10 cellular contexts compared by ENCODE assay signal in genomic region chr10:89861199-89861573, GRCh38.
DNase-seq lines count a peak whose midpoint lies in the region; ATAC-seq lines count a peak whose summit lies in the region.
"Had no signal": no experiment of that assay in that cellular context is flagged by ENCODE, and none has a peak within 500 bp of the region (broad histone marks: within the 10 kb centered on the region; RNA-seq: fewer than 3 reads in every experiment).

No MANE protein-coding gene starts in this region.

- no peaks in the 10 kb centered on the region for H3K9me3 Mint-ChIP-seq in activated T-cell treated with anti-CD3 and anti-CD28 coated beads, Interleukin-2, amount 50 U/mL, for 24 hours
- no peaks in the 10 kb centered on the region for H3K9me3 Mint-ChIP-seq in stimulated activated memory B cell treated with anti-CD40 and anti-IgM and Interleukin-4, amounts not matched to agents 10 μg/mL and 1 μg/mL and 100 μg/mL, for 72 hours

- H3K27ac ChIP-seq in SJSA1, result 0 out of 2 replicates have a peak overlapping the region, but pooled peaks have one; percentile 18
- peak overlapping the region; percentile 29 for H3K27ac ChIP-seq in effector memory CD4-positive, alpha-beta T cell (ENCODE audit: insufficient read depth, low read length, poor library complexity, severe bottlenecking)
- H3K27ac ChIP-seq: sigmoid colon, transverse colon had no signal

- no peaks in the 10 kb centered on the region for H3K36me3 ChIP-seq in SJSA1
- H3K36me3 ChIP-seq in effector memory CD4-positive, alpha-beta T cell (ENCODE audit: control insufficient read depth, insufficient read depth, low read length), result no peaks in the 10 kb centered on the region
- H3K36me3 ChIP-seq: sigmoid colon, transverse colon had no signal

- H3K4me1 Mint-ChIP-seq in activated T-cell treated with anti-CD3 and anti-CD28 coated beads, Interleukin-2, amount 50 U/mL, for 24 hours (ENCODE audit: low read depth), result peaks cover 31% of the 10 kb centered on the region
- H3K4me1 Mint-ChIP-seq in stimulated activated memory B cell treated with anti-CD40 and anti-IgM and Interleukin-4, amounts not matched to agents 10 μg/mL and 1 μg/mL and 100 μg/mL, for 72 hours, result peaks cover 18% of the 10 kb centered on the region

- peak overlapping the region; percentile 87 for H3K27ac Mint-ChIP-seq in activated T-cell treated with anti-CD3 and anti-CD28 coated beads, Interleukin-2, amount 50 U/mL, for 24 hours
- H3K27ac Mint-ChIP-seq in stimulated activated memory B cell treated with anti-CD40 and anti-IgM and Interleukin-4, amounts not matched to agents 10 μg/mL and 1 μg/mL and 100 μg/mL, for 72 hours, result peak overlapping the region; percentile 83

- no peak for ATAC-seq in stimulated activated memory B cell treated with anti-CD40 and anti-IgM and Interleukin-4, amounts not matched to agents 10 μg/mL and 1 μg/mL and 100 μg/mL, for 72 hours
- ATAC-seq in HG02623 (IDR thresholded peaks at IDR 0.05; ENCODE audit: unreplicated experiment) (no peak), GM18868 (IDR thresholded peaks at IDR 0.05; ENCODE audit: unreplicated experiment) (no peak)

- no peaks in the 10 kb centered on the region for H3K27me3 ChIP-seq in SJSA1 (replicated peaks)
- H3K27me3 ChIP-seq in effector memory CD4-positive, alpha-beta T cell (replicated peaks; ENCODE audit: control insufficient read depth, insufficient read depth, low read length, poor library complexity, severe bottlenecking), result no peaks in the 10 kb centered on the region
- H3K27me3 ChIP-seq: sigmoid colon, transverse colon had no signal

- no peaks in the 10 kb centered on the region for H3K36me3 Mint-ChIP-seq in activated T-cell treated with anti-CD3 and anti-CD28 coated beads, Interleukin-2, amount 50 U/mL, for 24 hours (ENCODE audit: low read depth)
- no peaks in the 10 kb centered on the region for H3K36me3 Mint-ChIP-seq in stimulated activated memory B cell treated with anti-CD40 and anti-IgM and Interleukin-4, amounts not matched to agents 10 μg/mL and 1 μg/mL and 100 μg/mL, for 72 hours

- no peaks in the 10 kb centered on the region for H3K27me3 Mint-ChIP-seq in activated T-cell treated with anti-CD3 and anti-CD28 coated beads, Interleukin-2, amount 50 U/mL, for 24 hours
- no peaks in the 10 kb centered on the region for H3K27me3 Mint-ChIP-seq in stimulated activated memory B cell treated with anti-CD40 and anti-IgM and Interleukin-4, amounts not matched to agents 10 μg/mL and 1 μg/mL and 100 μg/mL, for 72 hours

- H3K9me3 ChIP-seq in SJSA1 (replicated peaks), result no peaks in the 10 kb centered on the region
- H3K9me3 ChIP-seq in effector memory CD4-positive, alpha-beta T cell (ENCODE audit: control insufficient read depth, low read length), result no peaks in the 10 kb centered on the region
- H3K9me3 ChIP-seq: sigmoid colon, transverse colon had no signal

- no peak for DNase-seq in activated T-cell treated with anti-CD3 and anti-CD28 coated beads, Interleukin-2, amount 50 U/mL, for 24 hours
- DNase-seq in activated T-cell treated with anti-CD3 and anti-CD28 coated beads for 4 hours, result no peak
- no peak for DNase-seq in SJSA1 (ENCODE audit: low read depth in 1 of 2, low spot score in 2 of 2)
- DNase-seq in effector memory CD4-positive, alpha-beta T cell, result no peak
- no peak for DNase-seq in NCI-H2107 treated with DMSO at 0.1 percent for 48 hours (lab: John Stamatoyannopoulos, UW; ENCODE audit: unreplicated experiment)
- DNase-seq: sigmoid colon, transverse colon had no signal

- no peak overlapping the region for H3K4me3 Mint-ChIP-seq in activated T-cell treated with anti-CD3 and anti-CD28 coated beads, Interleukin-2, amount 50 U/mL, for 24 hours
- peak overlapping the region; percentile 32 for H3K4me3 Mint-ChIP-seq in stimulated activated memory B cell treated with anti-CD40 and anti-IgM and Interleukin-4, amounts not matched to agents 10 μg/mL and 1 μg/mL and 100 μg/mL, for 72 hours

- H3K4me3 ChIP-seq in SJSA1, result peak overlapping the region; percentile 11
- peak overlapping the region; percentile 27 for H3K4me3 ChIP-seq in effector memory CD4-positive, alpha-beta T cell (ENCODE audit: insufficient read depth, low read depth, low read length, poor library complexity, severe bottlenecking)
- H3K4me3 ChIP-seq: sigmoid colon had no signal

- H3K4me1 ChIP-seq in SJSA1 (replicated peaks), result peaks cover 22% of the 10 kb centered on the region
- peaks cover 6% of the 10 kb centered on the region for H3K4me1 ChIP-seq in effector memory CD4-positive, alpha-beta T cell (ENCODE audit: control insufficient read depth, insufficient read depth, low read length, poor library complexity, severe bottlenecking)
